7 cellular contexts compared by ENCODE assay signal in genomic region chr6:30954631-30955366, GRCh38. TPM values are rescaled to one million over a fixed set of nuclear protein-coding genes. Genes with fewer than 3 reads are reported as not detected.
A peak's percentile ranks its signal among the peaks of the same experiment; 100 is the strongest.
DNase-seq lines count a peak whose midpoint lies in the region; ATAC-seq, FAIRE-seq and TF ChIP-seq lines count a peak whose summit lies in the region.

No MANE protein-coding gene starts in this region.

- no peak for FAIRE-seq in keratinocyte (lab: Jason Lieb, UNC)

- no peak for DNase-seq in keratinocyte (ENCODE audit: low read depth, low spot score)
- DNase-seq in stimulated activated naive B cell treated with anti-CD40 and anti-IgM and Interleukin-4, amounts not matched to agents 10 μg/mL and 1 μg/mL and 100 μg/mL, for 72 hours: no peak
- no peak for DNase-seq in RPMI8226
- no peak for DNase-seq in SIG-M5 treated with dmso at 0.1 percent for 504 hours (lab: John Stamatoyannopoulos, UW; ENCODE audit: unreplicated experiment)

- H3K9ac ChIP-seq in HUES64 (ENCODE audit: low read depth, low read length) (peak overlapping the region; percentile 64), keratinocyte (ENCODE audit: control insufficient read depth, extremely low read depth, insufficient read depth, low read length) (no peak overlapping the region)

- H3K27me3 ChIP-seq in HUES64 (ENCODE audit: insufficient read depth, low read length): peaks cover 35% of the 10 kb centered on the region
- peaks cover 10% of the 10 kb centered on the region for H3K27me3 ChIP-seq in keratinocyte (ENCODE audit: control insufficient read depth, extremely low read depth, insufficient read depth, low read length)

- peaks cover 55% of the 10 kb centered on the region for H3K27me3 Mint-ChIP-seq in activated T-helper 17 cell treated with anti-CD3 and anti-CD28 coated beads, Interleukin-2, amount 50 U/mL, for 72 hours
- peaks cover 48 to 50% of the 10 kb centered on the region in 2 donors for H3K27me3 Mint-ChIP-seq in stimulated activated naive B cell treated with anti-CD40 and anti-IgM and Interleukin-4, amounts not matched to agents 10 μg/mL and 1 μg/mL and 100 μg/mL, for 72 hours

- H3K4me1 Mint-ChIP-seq in activated T-helper 17 cell treated with anti-CD3 and anti-CD28 coated beads, Interleukin-2, amount 50 U/mL, for 72 hours: peaks cover 10% of the 10 kb centered on the region
- peaks cover 22 to 31% of the 10 kb centered on the region in 2 donors for H3K4me1 Mint-ChIP-seq in stimulated activated naive B cell treated with anti-CD40 and anti-IgM and Interleukin-4, amounts not matched to agents 10 μg/mL and 1 μg/mL and 100 μg/mL, for 72 hours

- peak overlapping the region; percentile 76 for H3K4me2 ChIP-seq in keratinocyte (ENCODE audit: control insufficient read depth, extremely low read depth, insufficient read depth, low read depth, low read length)

- WGBS in HUES64: 64% methylated on average over 9 of the region's 9 CpGs

- no peak for ATAC-seq in activated T-helper 17 cell treated with anti-CD3 and anti-CD28 coated beads, Interleukin-2, amount 50 U/mL, for 72 hours (replicated peaks)
- ATAC-seq in stimulated activated naive B cell treated with anti-CD40 and anti-IgM and Interleukin-4, amounts not matched to agents 10 μg/mL and 1 μg/mL and 100 μg/mL, for 72 hours (replicated peaks): no peak
- ATAC-seq in HG03159 (IDR thresholded peaks at IDR 0.05; ENCODE audit: unreplicated experiment): no peak

- H4K20me1 ChIP-seq in keratinocyte (ENCODE audit: control insufficient read depth, extremely low read depth, insufficient read depth, low read length): no peaks in the 10 kb centered on the region

- H3K9me3 Mint-ChIP-seq in activated T-helper 17 cell treated with anti-CD3 and anti-CD28 coated beads, Interleukin-2, amount 50 U/mL, for 72 hours: peaks cover 5% of the 10 kb centered on the region
- H3K9me3 Mint-ChIP-seq in stimulated activated naive B cell treated with anti-CD40 and anti-IgM and Interleukin-4, amounts not matched to agents 10 μg/mL and 1 μg/mL and 100 μg/mL, for 72 hours: peaks cover 14 to 16% of the 10 kb centered on the region in 2 donors

- H3K27ac Mint-ChIP-seq in activated T-helper 17 cell treated with anti-CD3 and anti-CD28 coated beads, Interleukin-2, amount 50 U/mL, for 72 hours: peak overlapping the region; percentile 44
- H3K27ac Mint-ChIP-seq in stimulated activated naive B cell treated with anti-CD40 and anti-IgM and Interleukin-4, amounts not matched to agents 10 μg/mL and 1 μg/mL and 100 μg/mL, for 72 hours: peak overlapping the region; percentile 88

- peaks cover 14% of the 10 kb centered on the region for H3K4me1 ChIP-seq in HUES64 (ENCODE audit: insufficient read depth, low read length)
- H3K4me1 ChIP-seq in keratinocyte (ENCODE audit: control insufficient read depth, extremely low read depth, insufficient read depth, low read length): peaks cover 10% of the 10 kb centered on the region

- H2AFZ ChIP-seq in keratinocyte (ENCODE audit: control insufficient read depth, low read length): no peak overlapping the region

- no peaks in the 10 kb centered on the region for H3K36me3 ChIP-seq in HUES64 (ENCODE audit: insufficient read depth, low read length)
- no peaks in the 10 kb centered on the region for H3K36me3 ChIP-seq in keratinocyte (ENCODE audit: control insufficient read depth in 2 of 2, extremely low read depth in 1 of 2, insufficient read depth in 2 of 2, low read length in 2 of 2)

- dilution Hi-C loops in keratinocyte (cut with MboI; ENCODE audit: extremely low pct_ligation_motif_present, low sequenced_read_pairs): no loop called here

- H3K4me3 ChIP-seq in HUES64 (ENCODE audit: low read length) (peak overlapping the region; percentile 69), keratinocyte (ENCODE audit: control insufficient read depth in 2 of 3, extremely low read depth in 1 of 3, insufficient read depth in 2 of 3, low read depth in 1 of 3, low read length in 3 of 3) (peak overlapping the region in 1 of 3 experiments; percentile 48)

- TF ChIP-seq CTCF in keratinocyte (optimal IDR thresholded peaks at IDR 0.05 in 1 of 3, IDR thresholded peaks at IDR 0.05 in 1 of 3, conservative IDR thresholded peaks at IDR 0.05 in 1 of 3; ENCODE audit: extremely low read depth in 1 of 3, insufficient read depth in 2 of 3, low read length in 3 of 3): no peak

- peak overlapping the region; percentile 74 for H3K4me3 Mint-ChIP-seq in activated T-helper 17 cell treated with anti-CD3 and anti-CD28 coated beads, Interleukin-2, amount 50 U/mL, for 72 hours
- H3K4me3 Mint-ChIP-seq in stimulated activated naive B cell treated with anti-CD40 and anti-IgM and Interleukin-4, amounts not matched to agents 10 μg/mL and 1 μg/mL and 100 μg/mL, for 72 hours: peak overlapping the region; percentile 80 to 85

- no peaks in the 10 kb centered on the region for H3K36me3 Mint-ChIP-seq in activated T-helper 17 cell treated with anti-CD3 and anti-CD28 coated beads, Interleukin-2, amount 50 U/mL, for 72 hours (ENCODE audit: low read depth)
- peaks cover 7 to 21% of the 10 kb centered on the region in 2 donors for H3K36me3 Mint-ChIP-seq in stimulated activated naive B cell treated with anti-CD40 and anti-IgM and Interleukin-4, amounts not matched to agents 10 μg/mL and 1 μg/mL and 100 μg/mL, for 72 hours

- H3K27ac ChIP-seq in HUES64 (ENCODE audit: low read depth, low read length): no peak overlapping the region
- no peak overlapping the region for H3K27ac ChIP-seq in keratinocyte (ENCODE audit: control insufficient read depth, insufficient read depth, low read length)

- no peaks in the 10 kb centered on the region for H3K9me1 ChIP-seq in keratinocyte (ENCODE audit: control insufficient read depth, extremely low read depth, insufficient read depth, low read length)

- H3K9me3 ChIP-seq in HUES64 (ENCODE audit: insufficient read depth, low read depth, low read length) (0 out of 2 replicates have a peak, but pooled peaks cover 3% of the 10 kb centered on the region), keratinocyte (ENCODE audit: control insufficient read depth, low read depth, low read length) (no peaks in the 10 kb centered on the region)

- no peaks in the 10 kb centered on the region for H3K79me2 ChIP-seq in keratinocyte (ENCODE audit: control insufficient read depth, insufficient read depth, low read length)

RNA-seq across cellular contexts. Expression of gene MUCL3, which starts 14.0 kb away (rescaled TPM):
- polyA plus RNA-seq in HUES64 (2013, experiment 1 of 2): 0.10 TPM
- 0.13 TPM for polyA plus RNA-seq in HUES64 (2013, experiment 2 of 2)
- not detected for total RNA-seq in activated T-helper 17 cell treated with anti-CD3 and anti-CD28 coated beads, Interleukin-2, amount 50 U/mL, for 72 hours
- 0.05 TPM in 1 of 3 replicates, not detected in the others for polyA plus RNA-seq in keratinocyte
- 0.71 TPM for polyA plus RNA-seq in keratinocyte (2011; ENCODE audit: low read depth)
- polyA plus RNA-seq in keratinocyte (2011; cell fraction: cytosol; rRNA removed): 0.03 and 0.04 TPM in 2 replicates
- polyA plus RNA-seq in keratinocyte (2011; cell fraction: nucleus; rRNA removed): 0.06 and 0.11 TPM in 2 replicates
- 0.58 TPM in 1 of 2 replicates, not detected in the other for polyA plus RNA-seq in keratinocyte (2012; ENCODE audit: low replicate concordance)
- polyA minus RNA-seq in keratinocyte: not detected in 3 replicates
- polyA minus RNA-seq in keratinocyte (2011; cell fraction: cytosol; rRNA and poly(A)+ RNA removed): not detected
- not detected in 2 replicates for polyA minus RNA-seq in keratinocyte (2011; cell fraction: nucleus; rRNA and poly(A)+ RNA removed)

RNA-seq across cellular contexts. Expression of gene SFTA2, which starts 22.8 kb away (rescaled TPM):
- polyA plus RNA-seq in HUES64 (2013, experiment 1 of 2): not detected
- polyA plus RNA-seq in HUES64 (2013, experiment 2 of 2): not detected
- total RNA-seq in activated T-helper 17 cell treated with anti-CD3 and anti-CD28 coated beads, Interleukin-2, amount 50 U/mL, for 72 hours: not detected
- polyA plus RNA-seq in keratinocyte: not detected in 3 replicates
- polyA plus RNA-seq in keratinocyte (2011; ENCODE audit: low read depth): not detected
- not detected in 2 replicates for polyA plus RNA-seq in keratinocyte (2011; cell fraction: cytosol; rRNA removed)
- polyA plus RNA-seq in keratinocyte (2011; cell fraction: nucleus; rRNA removed): not detected in 2 replicates
- polyA plus RNA-seq in keratinocyte (2012; ENCODE audit: low replicate concordance): 0.54 TPM in 1 of 2 replicates, not detected in the other
- polyA minus RNA-seq in keratinocyte: 0.43 TPM in 1 of 3 replicates, not detected in the others
- polyA minus RNA-seq in keratinocyte (2011; cell fraction: cytosol; rRNA and poly(A)+ RNA removed): not detected
- polyA minus RNA-seq in keratinocyte (2011; cell fraction: nucleus; rRNA and poly(A)+ RNA removed): not detected in 2 replicates

RNA-seq across cellular contexts. Expression of gene MUC21, which starts 28.7 kb away (rescaled TPM):
- not detected for polyA plus RNA-seq in HUES64 (2013, experiment 1 of 2)
- polyA plus RNA-seq in HUES64 (2013, experiment 2 of 2): not detected
- total RNA-seq in activated T-helper 17 cell treated with anti-CD3 and anti-CD28 coated beads, Interleukin-2, amount 50 U/mL, for 72 hours: not detected
- not detected in 3 replicates for polyA plus RNA-seq in keratinocyte
- not detected for polyA plus RNA-seq in keratinocyte (2011; ENCODE audit: low read depth)
- not detected in 2 replicates for polyA plus RNA-seq in keratinocyte (2011; cell fraction: cytosol; rRNA removed)
- polyA plus RNA-seq in keratinocyte (2011; cell fraction: nucleus; rRNA removed): not detected in 2 replicates
- not detected in 2 replicates for polyA plus RNA-seq in keratinocyte (2012; ENCODE audit: low replicate concordance)
- polyA minus RNA-seq in keratinocyte: not detected in 3 replicates
- not detected for polyA minus RNA-seq in keratinocyte (2011; cell fraction: cytosol; rRNA and poly(A)+ RNA removed)
- not detected in 2 replicates for polyA minus RNA-seq in keratinocyte (2011; cell fraction: nucleus; rRNA and poly(A)+ RNA removed)

RNA-seq across cellular contexts. Expression of gene VARS2, which starts 40.8 kb away (rescaled TPM):
- 25.4 TPM for polyA plus RNA-seq in HUES64 (2013, experiment 1 of 2)
- polyA plus RNA-seq in HUES64 (2013, experiment 2 of 2): 23.3 TPM
- 10 to 100 TPM; 50.5 to 64.4 TPM for total RNA-seq in activated T-helper 17 cell treated with anti-CD3 and anti-CD28 coated beads, Interleukin-2, amount 50 U/mL, for 72 hours
- polyA plus RNA-seq in keratinocyte: 12.8 to 14.3 TPM (median 13.8 TPM) in 3 replicates
- polyA plus RNA-seq in keratinocyte (2011; ENCODE audit: low read depth): 5.3 TPM
- polyA plus RNA-seq in keratinocyte (2011; cell fraction: cytosol; rRNA removed): 5.0 and 7.4 TPM in 2 replicates
- 32.6 and 37.0 TPM in 2 replicates for polyA plus RNA-seq in keratinocyte (2011; cell fraction: nucleus; rRNA removed)
- polyA plus RNA-seq in keratinocyte (2012; ENCODE audit: low replicate concordance): 15.4 and 19.5 TPM in 2 replicates
- polyA minus RNA-seq in keratinocyte: 17.2 to 22.0 TPM (median 20.2 TPM) in 3 replicates
- polyA minus RNA-seq in keratinocyte (2011; cell fraction: cytosol; rRNA and poly(A)+ RNA removed): 17.5 TPM
- polyA minus RNA-seq in keratinocyte (2011; cell fraction: nucleus; rRNA and poly(A)+ RNA removed): 18.7 and 24.1 TPM in 2 replicates

RNA-seq across cellular contexts. Expression of gene GTF2H4, which starts 46.8 kb away (rescaled TPM):
- 31.2 TPM for polyA plus RNA-seq in HUES64 (2013, experiment 1 of 2)
- polyA plus RNA-seq in HUES64 (2013, experiment 2 of 2): 24.7 TPM
- 10 to 100 TPM; 34.3 to 39.9 TPM for total RNA-seq in activated T-helper 17 cell treated with anti-CD3 and anti-CD28 coated beads, Interleukin-2, amount 50 U/mL, for 72 hours
- 34.2 to 44.0 TPM (median 38.7 TPM) in 3 replicates for polyA plus RNA-seq in keratinocyte
- 7.2 TPM for polyA plus RNA-seq in keratinocyte (2011; ENCODE audit: low read depth)
- polyA plus RNA-seq in keratinocyte (2011; cell fraction: cytosol; rRNA removed): 24.4 and 25.0 TPM in 2 replicates
- 68.9 and 72.9 TPM in 2 replicates for polyA plus RNA-seq in keratinocyte (2011; cell fraction: nucleus; rRNA removed)
- polyA plus RNA-seq in keratinocyte (2012; ENCODE audit: low replicate concordance): 21.9 and 32.3 TPM in 2 replicates
- polyA minus RNA-seq in keratinocyte: 18.1 to 28.5 TPM (median 19.3 TPM) in 3 replicates
- polyA minus RNA-seq in keratinocyte (2011; cell fraction: cytosol; rRNA and poly(A)+ RNA removed): 21.5 TPM
- 22.3 and 29.5 TPM in 2 replicates for polyA minus RNA-seq in keratinocyte (2011; cell fraction: nucleus; rRNA and poly(A)+ RNA removed)
